ENCODE assay signal across 8 cellular contexts in the genomic region with DNA sequence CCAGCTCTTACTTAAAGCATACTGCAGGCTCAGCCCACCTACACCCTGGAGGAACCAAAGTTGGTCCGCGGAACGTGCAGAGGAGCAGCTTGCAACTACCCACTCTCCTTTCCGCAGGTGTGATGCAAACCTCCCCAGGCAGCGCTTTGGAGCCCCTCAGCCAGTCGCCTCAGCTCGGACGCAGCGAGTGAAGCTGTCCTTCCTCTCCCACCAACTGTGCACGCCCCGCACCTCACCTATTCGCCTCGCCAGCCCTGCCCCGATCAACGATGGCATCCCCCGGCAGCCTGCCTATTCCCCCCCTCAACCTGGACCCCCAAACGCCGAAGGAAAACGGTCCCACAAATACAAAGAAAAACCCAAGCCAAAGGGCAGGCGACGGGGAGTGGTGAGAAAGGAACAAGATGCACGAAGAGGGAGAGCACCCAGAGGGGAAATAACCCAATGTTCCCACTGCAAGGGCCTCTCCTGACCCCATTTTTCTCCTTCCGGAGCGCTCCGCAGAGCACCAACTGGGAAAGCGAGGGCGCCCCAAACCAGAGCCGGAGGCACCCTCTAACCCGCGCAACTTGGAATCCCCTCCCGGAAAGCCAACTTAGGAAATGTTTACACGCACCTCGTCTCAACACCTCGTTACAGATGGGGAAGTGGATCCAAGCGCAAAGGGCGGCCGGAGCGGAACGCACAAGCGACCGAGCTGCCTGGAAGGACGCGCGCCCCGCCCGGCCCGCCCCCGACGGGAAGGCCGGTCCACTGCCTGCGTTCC. TPM values are rescaled to one million over a fixed set of nuclear protein-coding genes. Genes with fewer than 3 reads are reported as not detected.
DNase-seq lines count a peak whose midpoint lies in the region; ATAC-seq, FAIRE-seq and TF ChIP-seq lines count a peak whose summit lies in the region.

No MANE protein-coding gene starts in this region.

- H2AFZ ChIP-seq in KMS-11 (ENCODE audit: low read depth) (peak overlapping the region; percentile 76), keratinocyte (ENCODE audit: control insufficient read depth, low read length) (peak overlapping the region; percentile 86)

- peak; percentile 38 for ATAC-seq in GM21737 (IDR thresholded peaks at IDR 0.05; ENCODE audit: unreplicated experiment)

- peaks cover 8% of the 10 kb centered on the region for H3K9me1 ChIP-seq in keratinocyte (ENCODE audit: control insufficient read depth, extremely low read depth, insufficient read depth, low read length)

- H3K9me3 ChIP-seq in WERI-Rb-1 (ENCODE audit: severe bottlenecking) = no peaks in the 10 kb centered on the region
- no peaks in the 10 kb centered on the region for H3K9me3 ChIP-seq in keratinocyte (ENCODE audit: control insufficient read depth, low read depth, low read length)

- H4K20me1 ChIP-seq in KMS-11 (ENCODE audit: insufficient read depth) = no peaks in the 10 kb centered on the region
- peaks cover 3% of the 10 kb centered on the region for H4K20me1 ChIP-seq in keratinocyte (ENCODE audit: control insufficient read depth, extremely low read depth, insufficient read depth, low read length)

- FAIRE-seq in keratinocyte (lab: Jason Lieb, UNC) = no peak

- H3K9ac ChIP-seq in KMS-11 (peak overlapping the region; percentile 74; the same call in 1 of the 2 replicates), keratinocyte (ENCODE audit: control insufficient read depth, extremely low read depth, insufficient read depth, low read length) (peak overlapping the region; percentile 93)

- TF ChIP-seq CTCF in KMS-11 (conservative IDR thresholded peaks at IDR 0.05; ENCODE audit: low read depth, low read length) = no peak
- TF ChIP-seq CTCF in WERI-Rb-1 (IDR thresholded peaks at IDR 0.05; ENCODE audit: low read depth, low read length) = no peak
- no peak for TF ChIP-seq CTCF in keratinocyte (optimal IDR thresholded peaks at IDR 0.05 in 1 of 3, IDR thresholded peaks at IDR 0.05 in 1 of 3, conservative IDR thresholded peaks at IDR 0.05 in 1 of 3; ENCODE audit: extremely low read depth in 1 of 3, insufficient read depth in 2 of 3, low read length in 3 of 3)

- H3K79me2 ChIP-seq in KMS-11 (ENCODE audit: insufficient read depth, low read depth) (no peaks in the 10 kb centered on the region), keratinocyte (ENCODE audit: control insufficient read depth, insufficient read depth, low read length) (peaks cover 50% of the 10 kb centered on the region)

- H3K4me3 ChIP-seq in KMS-11 (IDR thresholded peaks at IDR 0.05; ENCODE audit: insufficient read depth, low read depth, low read length) (peak overlapping the region; percentile 79), WERI-Rb-1 (ENCODE audit: low read depth, low read length) (peak overlapping the region; percentile 62), keratinocyte (ENCODE audit: control insufficient read depth in 2 of 3, extremely low read depth in 1 of 3, insufficient read depth in 2 of 3, low read depth in 1 of 3, low read length in 3 of 3) (peak overlapping the region; percentile 73 to 91 (median 81))

- H3K36me3 ChIP-seq in KMS-11 (ENCODE audit: insufficient read depth) = no peaks in the 10 kb centered on the region
- peaks cover 7% of the 10 kb centered on the region for H3K36me3 ChIP-seq in WERI-Rb-1
- H3K36me3 ChIP-seq in keratinocyte (ENCODE audit: control insufficient read depth in 2 of 2, extremely low read depth in 1 of 2, insufficient read depth in 2 of 2, low read length in 2 of 2) = peaks cover 3 to 5% of the 10 kb centered on the region in 2 experiments

- H3K27me3 ChIP-seq in KMS-11 (ENCODE audit: insufficient read depth, low read depth) (no peaks in the 10 kb centered on the region), WERI-Rb-1 (ENCODE audit: insufficient read depth, low read depth, severe bottlenecking) (no peaks in the 10 kb centered on the region), keratinocyte (ENCODE audit: control insufficient read depth, extremely low read depth, insufficient read depth, low read length) (no peaks in the 10 kb centered on the region)

- H3K4me2 ChIP-seq in KMS-11 (peak overlapping the region; percentile 51), keratinocyte (ENCODE audit: control insufficient read depth, extremely low read depth, insufficient read depth, low read depth, low read length) (peak overlapping the region; percentile 98)

- H3K4me1 ChIP-seq in KMS-11 (ENCODE audit: low read depth, poor library complexity, severe bottlenecking) (peaks cover 11% of the 10 kb centered on the region), keratinocyte (ENCODE audit: control insufficient read depth, extremely low read depth, insufficient read depth, low read length) (peaks cover 15% of the 10 kb centered on the region)

- DNase-seq in GM03348 (ENCODE audit: low spot score) = peak; percentile 75
- peak; percentile 30 for DNase-seq in WERI-Rb-1
- peak in 44 of 61 donors; percentile 16 to 79 (median 48) for DNase-seq in caudate nucleus (lab: John Stamatoyannopoulos, UW)
- DNase-seq in keratinocyte (ENCODE audit: low read depth, low spot score) = no peak
- DNase-seq in stimulated activated CD4-positive, alpha-beta T cell treated with anti-CD3 and anti-CD28 coated beads, Interleukin-12 subunit alpha, Interleukin-12 subunit beta, amount 100 ng/mL, for 4 hours = peak; percentile 41
- DNase-seq in NCI-H187 (lab: John Stamatoyannopoulos, UW) = no peak

- dilution Hi-C loops in keratinocyte (cut with MboI; ENCODE audit: extremely low pct_ligation_motif_present, low sequenced_read_pairs) = no loop called here

- H3K27ac ChIP-seq in KMS-11 (0 out of 2 replicates have a peak overlapping the region, but pooled peaks have one; percentile 39), WERI-Rb-1 (peak overlapping the region; percentile 80), caudate nucleus (ENCODE audit: low read depth, low read length) (peak overlapping the region; percentile 79), keratinocyte (ENCODE audit: control insufficient read depth, insufficient read depth, low read length) (peak overlapping the region; percentile 92)

RNA-seq across cellular contexts. Expression of gene GLB1, which starts 0.7 kb away (rescaled TPM):
- 51.1 to 80.2 TPM (median 60.4 TPM) in 3 replicates for polyA plus RNA-seq in keratinocyte
- 26.3 TPM for polyA plus RNA-seq in keratinocyte (2011; ENCODE audit: low read depth)
- 24.8 and 28.1 TPM in 2 replicates for polyA plus RNA-seq in keratinocyte (2011; cell fraction: cytosol; rRNA removed)
- 122 and 124 TPM in 2 replicates for polyA plus RNA-seq in keratinocyte (2011; cell fraction: nucleus; rRNA removed)
- 37.9 and 40.4 TPM in 2 replicates for polyA plus RNA-seq in keratinocyte (2012; ENCODE audit: low replicate concordance)
- polyA minus RNA-seq in keratinocyte = 44.9 to 62.6 TPM (median 61.3 TPM) in 3 replicates
- 35.7 TPM for polyA minus RNA-seq in keratinocyte (2011; cell fraction: cytosol; rRNA and poly(A)+ RNA removed)
- 101 and 139 TPM in 2 replicates for polyA minus RNA-seq in keratinocyte (2011; cell fraction: nucleus; rRNA and poly(A)+ RNA removed)

RNA-seq across cellular contexts. Expression of gene TMPPE, which starts 0.7 kb away (rescaled TPM):
- polyA plus RNA-seq in keratinocyte = 1.6 to 5.7 TPM (median 2.6 TPM) in 3 replicates
- 0.36 TPM for polyA plus RNA-seq in keratinocyte (2011; ENCODE audit: low read depth)
- polyA plus RNA-seq in keratinocyte (2011; cell fraction: cytosol; rRNA removed) = 0.84 and 0.86 TPM in 2 replicates
- 6.8 and 8.5 TPM in 2 replicates for polyA plus RNA-seq in keratinocyte (2011; cell fraction: nucleus; rRNA removed)
- 1.2 and 2.0 TPM in 2 replicates for polyA plus RNA-seq in keratinocyte (2012; ENCODE audit: low replicate concordance)
- 9.1 to 26.7 TPM (median 15.3 TPM) in 3 replicates for polyA minus RNA-seq in keratinocyte
- polyA minus RNA-seq in keratinocyte (2011; cell fraction: cytosol; rRNA and poly(A)+ RNA removed) = 4.4 TPM
- 20.9 and 24.7 TPM in 2 replicates for polyA minus RNA-seq in keratinocyte (2011; cell fraction: nucleus; rRNA and poly(A)+ RNA removed)

RNA-seq across cellular contexts. Expression of gene CRTAP, which starts 17.5 kb away (rescaled TPM):
- polyA plus RNA-seq in keratinocyte = 121 to 170 TPM (median 152 TPM) in 3 replicates
- 121 TPM for polyA plus RNA-seq in keratinocyte (2011; ENCODE audit: low read depth)
- polyA plus RNA-seq in keratinocyte (2011; cell fraction: cytosol; rRNA removed) = 145 and 151 TPM in 2 replicates
- polyA plus RNA-seq in keratinocyte (2011; cell fraction: nucleus; rRNA removed) = 77.6 and 82.7 TPM in 2 replicates
- 126 and 143 TPM in 2 replicates for polyA plus RNA-seq in keratinocyte (2012; ENCODE audit: low replicate concordance)
- polyA minus RNA-seq in keratinocyte = 68.8 to 134 TPM (median 81.7 TPM) in 3 replicates
- 97.3 TPM for polyA minus RNA-seq in keratinocyte (2011; cell fraction: cytosol; rRNA and poly(A)+ RNA removed)
- polyA minus RNA-seq in keratinocyte (2011; cell fraction: nucleus; rRNA and poly(A)+ RNA removed) = 30.7 and 56.9 TPM in 2 replicates

Comparison
In these comparisons a context has a peak if more than half of its experiments do, and no peak if none do; other contexts are left out.
1. DNase-seq: peak in GM03348 (single experiment), WERI-Rb-1 (single experiment), caudate nucleus (44 of 61) and stimulated activated CD4-positive, alpha-beta T cell treated with anti-CD3 and anti-CD28 coated beads, Interleukin-12 subunit alpha, Interleukin-12 subunit beta, amount 100 ng/mL, for 4 hours (single experiment); none in keratinocyte (single experiment) and NCI-H187 (0 of 2).
2. H3K27ac ChIP-seq: peak in every context shown above with its lines; median percentile 92 in keratinocyte; 80 in WERI-Rb-1; 79 in caudate nucleus; 39 in KMS-11.
3. Peak in every context shown above with its lines, with median percentiles within 50 percentile points of each other: H3K4me3 ChIP-seq.